In genomic region chr2:23836505-23836904, GRCh38 we compare ENCODE assay signal across 27 cellular contexts.
DNase-seq lines count a peak whose midpoint lies in the region; ATAC-seq, FAIRE-seq and TF ChIP-seq lines count a peak whose summit lies in the region.
"Had no signal": no experiment of that assay in that cellular context is flagged by ENCODE, and none has a peak within 500 bp of the region (broad histone marks: within the 10 kb centered on the region; RNA-seq: fewer than 3 reads in every experiment).

No MANE protein-coding gene starts in this region.

- DNase-seq in Panc1 (ENCODE audit: low read depth, low spot score) (no peak), chondrocyte (ENCODE audit: low spot score) (peak; percentile 74), HepG2 (ENCODE audit: low spot score) (no peak), osteoblast (ENCODE audit: insufficient read length, low spot score, missing footprints) (peak; percentile 2), GM19238 (ENCODE audit: insufficient read length, low spot score) (no peak), hypothalamus (lab: John Stamatoyannopoulos, UW) (no peak), neural progenitor cell (ENCODE audit: low spot score) (no peak)
- DNase-seq: AML-193; CD4-positive, alpha-beta T cell; CD8-positive, alpha-beta memory T cell; COR-L47; DMS 273 treated with DMSO at 0.1 percent for 48 hours; DMS153; DMS53; DMS79; DND-41; EL; GDM1 had no signal

- CTCF ChIA-PET in Panc1 (lab: Charles Lee) (interaction anchor here (0.7 kb wide), 1 partner anchor 64 kb away, joined by 3 read pairs; no protein-coding TSS in a partner anchor), HepG2 (lab: Yijun Ruan, JAX; ENCODE audit: low intra/inter-chr PET ratio, low total read pairs) (no interaction called here)

- no peak overlapping the region for H2AFZ ChIP-seq in HepG2 (ENCODE audit: low read length)
- H2AFZ ChIP-seq in osteoblast (ENCODE audit: low read length), result no peak overlapping the region
- no peak overlapping the region for H2AFZ ChIP-seq in neural progenitor cell (replicated peaks)

- intact Hi-C loops in Panc1 (cut with micrococcal nuclease; ENCODE audit: unreplicated experiment), result no loop called here
- intact Hi-C loops in HepG2 (cut with micrococcal nuclease; ENCODE audit: unreplicated experiment), result no loop called here

- TF ChIP-seq EP300 in HepG2 (IDR thresholded peaks at IDR 0.05; ENCODE audit: low read depth in 2 of 2, low read length in 2 of 2), result no peak
- TF ChIP-seq EP300 in HepG2 (CRISPR knock-in tag; IDR thresholded peaks at IDR 0.05; ENCODE audit: borderline replicate concordance), result no peak

- H3K27ac Mint-ChIP-seq in chondrocyte (ENCODE audit: unreplicated experiment) (no peak overlapping the region), neural progenitor cell (no peak overlapping the region)
- H3K27ac Mint-ChIP-seq: B cell; CD4-positive, alpha-beta T cell had no signal

- no TSS peak for BruUV-seq in Panc1 (replicated peaks; lab: Mats Ljungman, UMichigan)
- no TSS peak for BruUV-seq in HepG2 (replicated peaks; lab: Mats Ljungman, UMichigan)

- H3K27me3 Mint-ChIP-seq in chondrocyte (ENCODE audit: low read depth) (no peaks in the 10 kb centered on the region), neural progenitor cell (ENCODE audit: insufficient read depth, low read depth) (peaks cover 2% of the 10 kb centered on the region)
- H3K27me3 Mint-ChIP-seq: B cell; CD4-positive, alpha-beta T cell; CD8-positive, alpha-beta memory T cell had no signal

- no peak overlapping the region for H3K27ac ChIP-seq in Panc1 (ENCODE audit: low read length)
- H3K27ac ChIP-seq in HepG2 (ENCODE audit: extremely low read length, insufficient read depth, low read length), result no peak overlapping the region
- no peak overlapping the region for H3K27ac ChIP-seq in osteoblast (ENCODE audit: low read depth, low read length)
- H3K27ac ChIP-seq in neural progenitor cell, result no peak overlapping the region
- H3K27ac ChIP-seq: 22Rv1; A549; BLaER1 treated with 17β-estradiol and CSF1 and Interleukin-3, amounts not matched to agents 10 nM and 100 nM; C4-2B had no signal

- no peak for FAIRE-seq in HepG2 (lab: Jason Lieb, UNC)
- FAIRE-seq: A549, GM12878, GM12892, GM18507 had no signal

- TF ChIP-seq POLR2A in HepG2 (IDR thresholded peaks at IDR 0.05; ENCODE audit: insufficient read depth in 1 of 2, low read depth in 2 of 2, low read length in 2 of 2), result no peak

- H3K36me3 ChIP-seq in Panc1 (ENCODE audit: control insufficient read depth, insufficient read depth, low read length) (no peaks in the 10 kb centered on the region), HepG2 (replicated peaks in 1 of 2; ENCODE audit: control insufficient read depth in 1 of 2, insufficient read depth in 2 of 2, low read length in 2 of 2) (peaks cover 3 to 8% of the 10 kb centered on the region in 2 experiments; a peak in 3 of 5 replicates), osteoblast (ENCODE audit: insufficient read depth, low read length) (peaks cover 3% of the 10 kb centered on the region), neural progenitor cell (peaks cover 9% of the 10 kb centered on the region)

- no peaks in the 10 kb centered on the region for H3F3A ChIP-seq in neural progenitor cell (ENCODE audit: low read depth)

- H3K27me3 ChIP-seq in Panc1 (ENCODE audit: control insufficient read depth, insufficient read depth, low read length) (no peaks in the 10 kb centered on the region), HepG2 (ENCODE audit: control insufficient read depth in 1 of 2, insufficient read depth in 2 of 2, low read length in 2 of 2) (no peaks in the 10 kb centered on the region), osteoblast (ENCODE audit: insufficient read depth, low read length) (no peaks in the 10 kb centered on the region), neural progenitor cell (no peaks in the 10 kb centered on the region)
- H3K27me3 ChIP-seq: BLaER1 treated with 17β-estradiol and CSF1 and Interleukin-3, amounts not matched to agents 10 nM and 100 nM had no signal

- in situ Hi-C loops in Panc1 (cut with HindIII; ENCODE audit: low pct_unique_long_range_greater_than_20kb, low sequenced_read_pairs) (no loop called here), HepG2 (cut with HindIII; ENCODE audit: extremely low pct_ligation_motif_present, low pct_unique_long_range_greater_than_20kb) (no loop called here)

- peaks cover 3% of the 10 kb centered on the region for H3K9me3 Mint-ChIP-seq in chondrocyte (ENCODE audit: low read depth)
- peaks cover 16% of the 10 kb centered on the region for H3K9me3 Mint-ChIP-seq in neural progenitor cell
- H3K9me3 Mint-ChIP-seq: CD4-positive, alpha-beta T cell; CD8-positive, alpha-beta memory T cell had no signal

- 96% methylated on average over 5 of the region's 5 CpGs for WGBS in HepG2 (ENCODE audit: low lambda C conversion rate)

- H3K4me3 Mint-ChIP-seq in chondrocyte (ENCODE audit: unreplicated experiment) (no peak overlapping the region), neural progenitor cell (no peak overlapping the region)
- H3K4me3 Mint-ChIP-seq: B cell; CD4-positive, alpha-beta T cell; CD8-positive, alpha-beta memory T cell had no signal

- H3K79me2 ChIP-seq in HepG2 (ENCODE audit: insufficient read depth, low read length) (no peaks in the 10 kb centered on the region), osteoblast (ENCODE audit: insufficient read depth, low read length) (peaks cover 3% of the 10 kb centered on the region), neural progenitor cell (ENCODE audit: low read depth) (no peaks in the 10 kb centered on the region)

- no peaks in the 10 kb centered on the region for H3K9me3 ChIP-seq in Panc1 (ENCODE audit: control insufficient read depth, insufficient read depth, low read depth, low read length)
- no peaks in the 10 kb centered on the region for H3K9me3 ChIP-seq in HepG2 (ENCODE audit: low read length)
- H3K9me3 ChIP-seq in osteoblast (ENCODE audit: low read depth, low read length), result no peaks in the 10 kb centered on the region
- H3K9me3 ChIP-seq in neural progenitor cell (ENCODE audit: low read depth), result no peaks in the 10 kb centered on the region
- H3K9me3 ChIP-seq: A549 had no signal

- H3K36me3 Mint-ChIP-seq in chondrocyte (ENCODE audit: low read depth), result no peaks in the 10 kb centered on the region
- peaks cover 34% of the 10 kb centered on the region for H3K36me3 Mint-ChIP-seq in neural progenitor cell

- TF ChIP-seq CTCF in Panc1 (IDR thresholded peaks at IDR 0.05) (no peak), chondrocyte (IDR thresholded peaks at IDR 0.05) (no peak), HepG2 (CRISPR knock-in tag; IDR thresholded peaks at IDR 0.05) (no peak), osteoblast (IDR thresholded peaks at IDR 0.05; ENCODE audit: extremely low read depth, low read depth, low read length) (no peak), neural progenitor cell (IDR thresholded peaks at IDR 0.05) (no peak)

- H3K4me1 Mint-ChIP-seq in chondrocyte (ENCODE audit: low read depth), result no peaks in the 10 kb centered on the region
- no peaks in the 10 kb centered on the region for H3K4me1 Mint-ChIP-seq in neural progenitor cell
- H3K4me1 Mint-ChIP-seq: B cell had no signal

- no peaks in the 10 kb centered on the region for H3K4me1 ChIP-seq in Panc1 (ENCODE audit: control insufficient read depth, insufficient read depth, low read length)
- H3K4me1 ChIP-seq in HepG2 (ENCODE audit: insufficient read depth, low read length), result peaks cover 9% of the 10 kb centered on the region
- no peaks in the 10 kb centered on the region for H3K4me1 ChIP-seq in osteoblast (ENCODE audit: insufficient read depth, low read length)
- H3K4me1 ChIP-seq in neural progenitor cell, result no peaks in the 10 kb centered on the region
- H3K4me1 ChIP-seq: A549; BLaER1 treated with 17β-estradiol and CSF1 and Interleukin-3, amounts not matched to agents 10 nM and 100 nM had no signal

- H4K20me1 ChIP-seq in HepG2 (ENCODE audit: insufficient read depth, low read length), result no peaks in the 10 kb centered on the region
- no peaks in the 10 kb centered on the region for H4K20me1 ChIP-seq in osteoblast (ENCODE audit: insufficient read depth, low read length)
- H4K20me1 ChIP-seq in neural progenitor cell (ENCODE audit: low read depth), result no peaks in the 10 kb centered on the region

- POLR2A ChIA-PET in Panc1 (lab: Charles Lee), result no interaction called here
- POLR2A ChIA-PET in HepG2 (lab: Yijun Ruan, JAX), result interaction anchor here (1.1 kb wide), 1 partner anchor 247 kb away, joined by 3 read pairs; no protein-coding TSS in a partner anchor

- H3K9ac ChIP-seq in HepG2 (ENCODE audit: insufficient read depth, low read depth, low read length), result no peak overlapping the region
- no peak overlapping the region for H3K9ac ChIP-seq in neural progenitor cell
- H3K9ac ChIP-seq: BLaER1 treated with 17β-estradiol and CSF1 and Interleukin-3, amounts not matched to agents 10 nM and 100 nM had no signal

- no peak overlapping the region for H3K4me2 ChIP-seq in HepG2 (ENCODE audit: low read depth, low read length)
- H3K4me2 ChIP-seq in osteoblast (ENCODE audit: insufficient read depth, low read length), result no peak overlapping the region
- no peak overlapping the region for H3K4me2 ChIP-seq in neural progenitor cell
- H3K4me2 ChIP-seq: A549; BLaER1 treated with 17β-estradiol and CSF1 and Interleukin-3, amounts not matched to agents 10 nM and 100 nM had no signal

- no peak overlapping the region for H3K4me3 ChIP-seq in Panc1 (ENCODE audit: low read depth in 2 of 2, low read length in 2 of 2)
- no peak overlapping the region for H3K4me3 ChIP-seq in HepG2 (replicated peaks in 1 of 3; ENCODE audit: insufficient read depth in 1 of 3, low read depth in 2 of 3, low read length in 3 of 3)
- H3K4me3 ChIP-seq in osteoblast (ENCODE audit: insufficient read depth, low read length), result no peak overlapping the region
- H3K4me3 ChIP-seq in neural progenitor cell, result no peak overlapping the region
- H3K4me3 ChIP-seq: A549, GM12878 had no signal

- TF ChIP-seq RAD21 in HepG2 (CRISPR knock-in tag; IDR thresholded peaks at IDR 0.05), result no peak

- ATAC-seq in Panc1 (peak; percentile 63; the same call in 1 of the 2 replicates), HepG2 (peak; percentile 55), HG02973 (IDR thresholded peaks at IDR 0.05; ENCODE audit: unreplicated experiment) (no peak)
- ATAC-seq: GM12878 had no signal

TF ChIP-seq in HepG2, 621 proteins besides CTCF, POLR2A, EP300 and RAD21 (continues in another document):
- TF ChIP-seq ZNF446 (CRISPR knock-in tag; IDR thresholded peaks at IDR 0.05) (no peak), SMARCC2 (IDR thresholded peaks at IDR 0.05) (no peak), DNMT1 (CRISPR knock-in tag; IDR thresholded peaks at IDR 0.05) (no peak), ZNF891 (CRISPR knock-in tag; IDR thresholded peaks at IDR 0.05) (no peak), ZNF691 (CRISPR knock-in tag; IDR thresholded peaks at IDR 0.05; ENCODE audit: borderline replicate concordance, low read depth) (no peak), RELA (CRISPR knock-in tag; IDR thresholded peaks at IDR 0.05) (no peak), SNAI1 (CRISPR knock-in tag; IDR thresholded peaks at IDR 0.05; ENCODE audit: borderline replicate concordance) (no peak), NKX3-1 (CRISPR knock-in tag; IDR thresholded peaks at IDR 0.05) (no peak)

Comparison
In these comparisons a context has a peak if more than half of its experiments do, and no peak if none do; other contexts are left out.
1. DNase-seq: peak in chondrocyte (single experiment) and osteoblast (single experiment); none in Panc1 (single experiment), HepG2 (single experiment), GM19238 (single experiment), hypothalamus (0 of 51) and neural progenitor cell (single experiment).